34 cellular contexts compared by ENCODE assay signal in genomic region chr3:39286771-39287170, GRCh38. TPM values are rescaled to one million over a fixed set of nuclear protein-coding genes. Genes with fewer than 3 reads are reported as not detected.
"Had no signal": no experiment of that assay in that cellular context is flagged by ENCODE, and none has a peak within 500 bp of the region (broad histone marks: within the 10 kb centered on the region; RNA-seq: fewer than 3 reads in every experiment).

No MANE protein-coding gene starts in this region.

- H3K36me3 ChIP-seq: brain microvascular endothelial cell, gastroesophageal sphincter, neural progenitor cell, right lobe of liver, thoracic aorta, WERI-Rb-1 had no signal

- H3K27ac ChIP-seq: brain microvascular endothelial cell, gastroesophageal sphincter, neural progenitor cell, skin epidermis, thoracic aorta, WERI-Rb-1 had no signal

- H3K36me3 Mint-ChIP-seq: memory B cell; naive thymus-derived CD4-positive, alpha-beta T cell; neural progenitor cell; stimulated activated effector memory CD8-positive, alpha-beta T cell treated with anti-CD3 and anti-CD28 coated beads, Interleukin-12 subunit alpha, Interleukin-12 subunit beta, amount 100 ng/mL, for 72 hours had no signal

- DNase-seq: activated CD4-positive, alpha-beta memory T cell treated with anti-CD3 and anti-CD28 coated beads, Interleukin-2, amount 10 ng/mL, durations not matched to agents 7 days and 5 days; activated CD4-positive, alpha-beta T cell treated with anti-CD3 and anti-CD28 coated beads, Interleukin-2, amount 10 ng/mL, durations not matched to agents 7 days and 5 days; activated gamma-delta T cell treated with Interleukin-2 at 50 U/mL for 16 hours; activated naive CD4-positive, alpha-beta T cell treated with anti-CD3 and anti-CD28 coated beads, Interleukin-2, amount 50 U/mL, for 16 hours; activated T-cell treated with anti-CD3 and anti-CD28 coated beads, Interleukin-2, amount 50 U/mL, for 4 hours; amniotic stem cell; brain microvascular endothelial cell; cortex of kidney; effector memory CD8-positive, alpha-beta T cell; erythroblast; hippocampal formation; kidney; naive thymus-derived CD4-positive, alpha-beta T cell; occipital lobe; stimulated activated CD4-positive, alpha-beta T cell treated with anti-CD3 and anti-CD28 coated beads, Interleukin-4, amount 100 ng/mL, for 24 hours; T-helper 9 cell; trophoblast cell; WERI-Rb-1 had no signal

- H3K27ac Mint-ChIP-seq: activated CD4-positive, alpha-beta memory T cell treated with anti-CD3 and anti-CD28 coated beads, Interleukin-2, amount 10 ng/mL, durations not matched to agents 7 days and 5 days; activated CD4-positive, alpha-beta T cell treated with anti-CD3 and anti-CD28 coated beads, Interleukin-2, amount 10 ng/mL, durations not matched to agents 7 days and 5 days; activated T-helper 17 cell treated with anti-CD3 and anti-CD28 coated beads, Interleukin-2, amount 50 U/mL, for 72 hours; effector memory CD8-positive, alpha-beta T cell; memory B cell; neural progenitor cell; stimulated activated effector memory CD8-positive, alpha-beta T cell treated with anti-CD3 and anti-CD28 coated beads, Interleukin-12 subunit alpha, Interleukin-12 subunit beta, amount 100 ng/mL, for 72 hours; stimulated activated naive CD8-positive, alpha-beta T cell treated with anti-CD3 and anti-CD28 coated beads, Interleukin-15, Interleukin-2, amounts not matched to agents 100 ng/mL and 50 ng/mL, for 24 hours; T-helper 1 cell treated with Interleukin-12 subunit alpha and Interleukin-12 subunit beta and Interleukin-4 antibody, amounts not matched to agents 30 μg/mL and 1 μg/mL, for 36 hours had no signal

- H2AFZ ChIP-seq: neural progenitor cell had no signal

- H3K4me3 Mint-ChIP-seq: activated CD4-positive, alpha-beta memory T cell treated with anti-CD3 and anti-CD28 coated beads, Interleukin-2, amount 10 ng/mL, durations not matched to agents 7 days and 5 days; activated CD4-positive, alpha-beta T cell treated with anti-CD3 and anti-CD28 coated beads, Interleukin-2, amount 10 ng/mL, durations not matched to agents 7 days and 5 days; activated T-cell treated with anti-CD3 and anti-CD28 coated beads, Interleukin-2, amount 50 U/mL, for 4 hours; activated T-helper 17 cell treated with anti-CD3 and anti-CD28 coated beads, Interleukin-2, amount 50 U/mL, for 72 hours; effector memory CD8-positive, alpha-beta T cell; memory B cell; naive thymus-derived CD4-positive, alpha-beta T cell; neural progenitor cell; stimulated activated effector memory CD8-positive, alpha-beta T cell treated with anti-CD3 and anti-CD28 coated beads, Interleukin-12 subunit alpha, Interleukin-12 subunit beta, amount 100 ng/mL, for 72 hours; stimulated activated naive CD8-positive, alpha-beta T cell treated with anti-CD3 and anti-CD28 coated beads, Interleukin-15, Interleukin-2, amounts not matched to agents 100 ng/mL and 50 ng/mL, for 24 hours; T-helper 1 cell treated with Interleukin-12 subunit alpha and Interleukin-12 subunit beta and Interleukin-4 antibody, amounts not matched to agents 30 μg/mL and 1 μg/mL, for 36 hours had no signal

- ATAC-seq: activated CD4-positive, CD25-positive, alpha-beta regulatory T cell treated with anti-CD3 and anti-CD28 coated beads, Interleukin-2, amount 50 U/mL, for 24 hours; activated T-cell treated with anti-CD3 and anti-CD28 coated beads, Interleukin-2, amount 50 U/mL, for 4 hours; activated T-helper 17 cell treated with anti-CD3 and anti-CD28 coated beads, Interleukin-2, amount 50 U/mL, for 72 hours; effector memory CD8-positive, alpha-beta T cell; gastroesophageal sphincter; naive thymus-derived CD4-positive, alpha-beta T cell; stimulated activated effector memory CD8-positive, alpha-beta T cell treated with anti-CD3 and anti-CD28 coated beads, Interleukin-12 subunit alpha, Interleukin-12 subunit beta, amount 100 ng/mL, for 72 hours had no signal

- H3K4me1 ChIP-seq: gastroesophageal sphincter had no signal

- H3K4me3 ChIP-seq: gastroesophageal sphincter, neural progenitor cell, right lobe of liver, skin epidermis, thoracic aorta had no signal

- H3K9me3 ChIP-seq: gastroesophageal sphincter, right lobe of liver, thoracic aorta had no signal

- H3K4me2 ChIP-seq: neural progenitor cell had no signal

- H3K9me3 Mint-ChIP-seq: activated CD4-positive, alpha-beta memory T cell treated with anti-CD3 and anti-CD28 coated beads, Interleukin-2, amount 10 ng/mL, durations not matched to agents 7 days and 5 days; activated CD4-positive, alpha-beta T cell treated with anti-CD3 and anti-CD28 coated beads, Interleukin-2, amount 10 ng/mL, durations not matched to agents 7 days and 5 days; activated T-cell treated with anti-CD3 and anti-CD28 coated beads, Interleukin-2, amount 50 U/mL, for 4 hours; activated T-helper 17 cell treated with anti-CD3 and anti-CD28 coated beads, Interleukin-2, amount 50 U/mL, for 72 hours; effector memory CD8-positive, alpha-beta T cell; memory B cell; naive thymus-derived CD4-positive, alpha-beta T cell; neural progenitor cell; stimulated activated effector memory CD8-positive, alpha-beta T cell treated with anti-CD3 and anti-CD28 coated beads, Interleukin-12 subunit alpha, Interleukin-12 subunit beta, amount 100 ng/mL, for 72 hours; stimulated activated naive CD8-positive, alpha-beta T cell treated with anti-CD3 and anti-CD28 coated beads, Interleukin-15, Interleukin-2, amounts not matched to agents 100 ng/mL and 50 ng/mL, for 24 hours; T-helper 1 cell treated with Interleukin-12 subunit alpha and Interleukin-12 subunit beta and Interleukin-4 antibody, amounts not matched to agents 30 μg/mL and 1 μg/mL, for 36 hours had no signal

- H3K27me3 Mint-ChIP-seq: activated CD4-positive, alpha-beta memory T cell treated with anti-CD3 and anti-CD28 coated beads, Interleukin-2, amount 10 ng/mL, durations not matched to agents 7 days and 5 days; activated CD4-positive, alpha-beta T cell treated with anti-CD3 and anti-CD28 coated beads, Interleukin-2, amount 10 ng/mL, durations not matched to agents 7 days and 5 days; activated T-helper 17 cell treated with anti-CD3 and anti-CD28 coated beads, Interleukin-2, amount 50 U/mL, for 72 hours; effector memory CD8-positive, alpha-beta T cell; memory B cell; naive thymus-derived CD4-positive, alpha-beta T cell; stimulated activated naive CD8-positive, alpha-beta T cell treated with anti-CD3 and anti-CD28 coated beads, Interleukin-15, Interleukin-2, amounts not matched to agents 100 ng/mL and 50 ng/mL, for 24 hours had no signal

RNA-seq across cellular contexts. Expression of gene CCR8, which starts 42.7 kb away (rescaled TPM):
- total RNA-seq: astrocyte, cardiac septum, chondrocyte, gastroesophageal sphincter, lower leg skin, occipital lobe, right lobe of liver, subcutaneous adipose tissue, thoracic aorta had no signal
